In genomic region chr19:55385749-55386514, GRCh38 we compare ENCODE assay signal across 8 cellular contexts. TPM values are rescaled to one million over a fixed set of nuclear protein-coding genes. Genes with fewer than 3 reads are reported as not detected.
DNase-seq lines count a peak whose midpoint lies in the region; ATAC-seq, FAIRE-seq and TF ChIP-seq lines count a peak whose summit lies in the region.

TSS of gene RPL28 (plus strand) at chr19:55385932. CDS start at chr19:55386358, 426 bp downstream.

- H3K4me3 ChIP-seq in GM06990 (replicated peaks; ENCODE audit: low read depth, low read length), result peak within 1 kb of the TSS; percentile 90
- H3K4me3 ChIP-seq in pancreas, result peak within 1 kb of the TSS; percentile 76 to 92 (median 80)
- H3K4me3 ChIP-seq in tibial nerve, result peak within 1 kb of the TSS; percentile 69 to 95 (median 92)

- TF ChIP-seq CTCF in GM06990 (IDR thresholded peaks at IDR 0.05; ENCODE audit: insufficient read depth, low read length, poor library complexity, severe bottlenecking), result no peak
- TF ChIP-seq CTCF in HFFc6 (IDR thresholded peaks at IDR 0.05), result no peak
- no peak for TF ChIP-seq CTCF in pancreas (IDR thresholded peaks at IDR 0.05)
- peak in 2 of 5 experiments; percentile 10 to 26 for TF ChIP-seq CTCF in tibial nerve (IDR thresholded peaks at IDR 0.05)

- FAIRE-seq in pancreas (lab: Jason Lieb, UNC), result no peak

- peaks cover 7% of the 10 kb centered on the region for H3K9me3 Mint-ChIP-seq in HFFc6

- TF ChIP-seq POLR2A in tibial nerve (IDR thresholded peaks at IDR 0.05), result peak; percentile 96

- H3K4me3 Mint-ChIP-seq in HFFc6, result peak within 1 kb of the TSS; percentile 99

- H3K9me3 ChIP-seq in pancreas (no peaks in the 10 kb centered on the region), tibial nerve (no peaks in the 10 kb centered on the region)

- peak; percentile 88 to 100 for TF ChIP-seq EP300 in tibial nerve (IDR thresholded peaks at IDR 0.05)

- H3K27ac ChIP-seq in pancreas (peak within 1 kb of the TSS; percentile 74 to 97 (median 90)), tibial nerve (peak within 1 kb of the TSS; percentile 79 to 97 (median 92))

- peaks cover 36% of the 10 kb centered on the region for H3K36me3 ChIP-seq in GM06990 (ENCODE audit: control insufficient read depth, insufficient read depth, low read length)
- H3K36me3 ChIP-seq in pancreas, result peaks cover 0 to 23% (median 11%) of the 10 kb centered on the region in 3 donors
- H3K36me3 ChIP-seq in tibial nerve, result peaks cover 0 to 41% (median 12%) of the 10 kb centered on the region in 3 donors

- ATAC-seq in Right ventricle myocardium superior (ENCODE audit: poor library complexity), result peak; percentile 93
- ATAC-seq in pancreas, result peak; percentile 85 to 92 (median 86)

- H3K4me1 Mint-ChIP-seq in HFFc6 (ENCODE audit: low read depth), result peaks cover 38% of the 10 kb centered on the region

- no peaks in the 10 kb centered on the region for H3K27me3 ChIP-seq in GM06990 (replicated peaks; ENCODE audit: control insufficient read depth, insufficient read depth, low read length)
- no peaks in the 10 kb centered on the region for H3K27me3 ChIP-seq in pancreas
- H3K27me3 ChIP-seq in tibial nerve, result no peaks in the 10 kb centered on the region

- DNase-seq in GM06990 (ENCODE audit: extremely low read depth, insufficient read length), result peak; percentile 95
- DNase-seq in HFFc6, result peak; percentile 97
- DNase-seq in NCI-H1048 (lab: John Stamatoyannopoulos, UW), result peak; percentile 97
- DNase-seq in SW 1271 (lab: John Stamatoyannopoulos, UW), result peak; percentile 89 to 92
- peak; percentile 93 for DNase-seq in activated naive CD8-positive, alpha-beta T cell treated with anti-CD3 and anti-CD28 coated beads, Interleukin-2, amount 50 U/mL, for 16 hours (ENCODE audit: low read depth, low spot score)
- DNase-seq in Right ventricle myocardium superior, result peak; percentile 98
- DNase-seq in pancreas, result peak; percentile 95 to 99 (median 97)
- DNase-seq in tibial nerve (ENCODE audit: low spot score in 2 of 2), result peak; percentile 96 to 99

- peaks cover 12% of the 10 kb centered on the region for H3K27me3 Mint-ChIP-seq in HFFc6 (ENCODE audit: insufficient read depth)

- H3K4me1 ChIP-seq in pancreas (peaks cover 10 to 28% (median 17%) of the 10 kb centered on the region in 3 donors), tibial nerve (peaks cover 0 to 62% (median 37%) of the 10 kb centered on the region in 4 donors)

- H3K36me3 Mint-ChIP-seq in HFFc6 (ENCODE audit: low read depth), result peaks cover 41% of the 10 kb centered on the region

- WGBS in pancreas, 2 donors, result 0% methylated on average over 59 to 65 of the region's 65 CpGs
- WGBS in tibial nerve, 2 donors, result 0 to 1% methylated on average over 44 to 55 of the region's 65 CpGs

- intact Hi-C loops in Right ventricle myocardium superior (cut with DNase I), result loop anchor here (2.0 kb wide), 1 partner anchor 47 kb away; the partner anchor contains the start of gene KMT5C
- intact Hi-C loops in pancreas (cut with DNase I), result loop anchor here in 1 of 3 donors (10.0 kb wide), 1 partner anchor 91 kb away; no protein-coding TSS in a partner anchor

- peak within 1 kb of the TSS; percentile 95 for H3K27ac Mint-ChIP-seq in HFFc6

RNA-seq across cellular contexts. Expression of gene RPL28, which starts in this region (rescaled TPM):
- 1,000 to 10,000 TPM; 2,082 to 2,537 (median 2,362) TPM for total RNA-seq in HFFc6 (2021; fragmentation: NEBNext Ultra II Directional; extraction: Animal tissue kit (Norgen Biotek cat#: 25700))
- total RNA-seq in Right ventricle myocardium superior, result 569 TPM
- total RNA-seq in pancreas, result 1,000 to 10,000 TPM in 1 of 6 donors, 100 to 1,000 TPM in 5; 420 to 1,198 (median 819) TPM
- polyA plus RNA-seq in pancreas, result 1,000 to 10,000 TPM in 1 of 2 donors, 100 to 1,000 TPM in 1; 738 to 1,109 TPM
- total RNA-seq in tibial nerve, result 100 to 1,000 TPM; 266 to 574 (median 354) TPM

Comparison
In these comparisons a context has a peak if more than half of its experiments do, and no peak if none do; other contexts are left out.
1. Peak in every context shown above with its lines: DNase-seq, ATAC-seq, H3K4me3 ChIP-seq and H3K27ac ChIP-seq.